1 cellular context compared by ENCODE assay signal in genomic region chr6:35046098-35046497, GRCh38.
TF ChIP-seq lines count a peak whose summit lies in the region.

No MANE protein-coding gene starts in this region.

TF ChIP-seq in GM23338, 12 proteins besides CTCF, POLR2A, EP300 and RAD21 (continued from another document):
- TF ChIP-seq, protein P1, sequence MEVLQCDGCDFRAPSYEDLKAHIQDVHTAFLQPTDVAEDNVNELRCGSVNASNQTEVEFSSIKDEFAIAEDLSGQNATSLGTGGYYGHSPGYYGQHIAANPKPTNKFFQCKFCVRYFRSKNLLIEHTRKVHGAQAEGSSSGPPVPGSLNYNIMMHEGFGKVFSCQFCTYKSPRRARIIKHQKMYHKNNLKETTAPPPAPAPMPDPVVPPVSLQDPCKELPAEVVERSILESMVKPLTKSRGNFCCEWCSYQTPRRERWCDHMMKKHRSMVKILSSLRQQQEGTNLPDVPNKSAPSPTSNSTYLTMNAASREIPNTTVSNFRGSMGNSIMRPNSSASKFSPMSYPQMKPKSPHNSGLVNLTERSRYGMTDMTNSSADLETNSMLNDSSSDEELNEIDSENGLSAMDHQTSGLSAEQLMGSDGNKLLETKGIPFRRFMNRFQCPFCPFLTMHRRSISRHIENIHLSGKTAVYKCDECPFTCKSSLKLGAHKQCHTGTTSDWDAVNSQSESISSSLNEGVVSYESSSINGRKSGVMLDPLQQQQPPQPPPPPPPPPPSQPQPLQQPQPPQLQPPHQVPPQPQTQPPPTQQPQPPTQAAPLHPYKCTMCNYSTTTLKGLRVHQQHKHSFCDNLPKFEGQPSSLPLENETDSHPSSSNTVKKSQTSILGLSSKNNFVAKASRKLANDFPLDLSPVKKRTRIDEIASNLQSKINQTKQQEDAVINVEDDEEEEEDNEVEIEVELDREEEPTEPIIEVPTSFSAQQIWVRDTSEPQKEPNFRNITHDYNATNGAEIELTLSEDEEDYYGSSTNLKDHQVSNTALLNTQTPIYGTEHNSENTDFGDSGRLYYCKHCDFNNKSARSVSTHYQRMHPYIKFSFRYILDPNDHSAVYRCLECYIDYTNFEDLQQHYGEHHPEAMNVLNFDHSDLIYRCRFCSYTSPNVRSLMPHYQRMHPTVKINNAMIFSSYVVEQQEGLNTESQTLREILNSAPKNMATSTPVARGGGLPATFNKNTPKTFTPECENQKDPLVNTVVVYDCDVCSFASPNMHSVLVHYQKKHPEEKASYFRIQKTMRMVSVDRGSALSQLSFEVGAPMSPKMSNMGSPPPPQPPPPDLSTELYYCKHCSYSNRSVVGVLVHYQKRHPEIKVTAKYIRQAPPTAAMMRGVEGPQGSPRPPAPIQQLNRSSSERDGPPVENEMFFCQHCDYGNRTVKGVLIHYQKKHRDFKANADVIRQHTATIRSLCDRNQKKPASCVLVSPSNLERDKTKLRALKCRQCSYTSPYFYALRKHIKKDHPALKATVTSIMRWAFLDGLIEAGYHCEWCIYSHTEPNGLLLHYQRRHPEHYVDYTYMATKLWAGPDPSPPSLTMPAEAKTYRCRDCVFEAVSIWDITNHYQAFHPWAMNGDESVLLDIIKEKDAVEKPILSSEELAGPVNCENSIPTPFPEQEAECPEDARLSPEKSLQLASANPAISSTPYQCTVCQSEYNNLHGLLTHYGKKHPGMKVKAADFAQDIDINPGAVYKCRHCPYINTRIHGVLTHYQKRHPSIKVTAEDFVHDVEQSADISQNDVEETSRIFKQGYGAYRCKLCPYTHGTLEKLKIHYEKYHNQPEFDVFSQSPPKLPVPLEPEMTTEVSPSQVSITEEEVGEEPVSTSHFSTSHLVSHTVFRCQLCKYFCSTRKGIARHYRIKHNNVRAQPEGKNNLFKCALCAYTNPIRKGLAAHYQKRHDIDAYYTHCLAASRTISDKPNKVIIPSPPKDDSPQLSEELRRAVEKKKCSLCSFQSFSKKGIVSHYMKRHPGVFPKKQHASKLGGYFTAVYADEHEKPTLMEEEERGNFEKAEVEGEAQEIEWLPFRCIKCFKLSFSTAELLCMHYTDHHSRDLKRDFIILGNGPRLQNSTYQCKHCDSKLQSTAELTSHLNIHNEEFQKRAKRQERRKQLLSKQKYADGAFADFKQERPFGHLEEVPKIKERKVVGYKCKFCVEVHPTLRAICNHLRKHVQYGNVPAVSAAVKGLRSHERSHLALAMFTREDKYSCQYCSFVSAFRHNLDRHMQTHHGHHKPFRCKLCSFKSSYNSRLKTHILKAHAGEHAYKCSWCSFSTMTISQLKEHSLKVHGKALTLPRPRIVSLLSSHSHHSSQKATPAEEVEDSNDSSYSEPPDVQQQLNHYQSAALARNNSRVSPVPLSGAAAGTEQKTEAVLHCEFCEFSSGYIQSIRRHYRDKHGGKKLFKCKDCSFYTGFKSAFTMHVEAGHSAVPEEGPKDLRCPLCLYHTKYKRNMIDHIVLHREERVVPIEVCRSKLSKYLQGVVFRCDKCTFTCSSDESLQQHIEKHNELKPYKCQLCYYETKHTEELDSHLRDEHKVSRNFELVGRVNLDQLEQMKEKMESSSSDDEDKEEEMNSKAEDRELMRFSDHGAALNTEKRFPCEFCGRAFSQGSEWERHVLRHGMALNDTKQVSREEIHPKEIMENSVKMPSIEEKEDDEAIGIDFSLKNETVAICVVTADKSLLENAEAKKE (CRISPR knock-in tag; IDR thresholded peaks at IDR 0.05) = no peak
- TF ChIP-seq EZH2 (IDR thresholded peaks at IDR 0.05; ENCODE audit: low read depth, unreplicated experiment) (no peak), JUNB (IDR thresholded peaks at IDR 0.05; ENCODE audit: unreplicated experiment) (no peak), STAT1 (IDR thresholded peaks at IDR 0.05; ENCODE audit: unreplicated experiment) (no peak), ZNF331 (CRISPR knock-in tag; IDR thresholded peaks at IDR 0.05; ENCODE audit: low read depth) (no peak), NANOG (IDR thresholded peaks at IDR 0.05; ENCODE audit: borderline replicate concordance) (no peak)
